23 cellular contexts compared by ENCODE assay signal in the genomic region with DNA sequence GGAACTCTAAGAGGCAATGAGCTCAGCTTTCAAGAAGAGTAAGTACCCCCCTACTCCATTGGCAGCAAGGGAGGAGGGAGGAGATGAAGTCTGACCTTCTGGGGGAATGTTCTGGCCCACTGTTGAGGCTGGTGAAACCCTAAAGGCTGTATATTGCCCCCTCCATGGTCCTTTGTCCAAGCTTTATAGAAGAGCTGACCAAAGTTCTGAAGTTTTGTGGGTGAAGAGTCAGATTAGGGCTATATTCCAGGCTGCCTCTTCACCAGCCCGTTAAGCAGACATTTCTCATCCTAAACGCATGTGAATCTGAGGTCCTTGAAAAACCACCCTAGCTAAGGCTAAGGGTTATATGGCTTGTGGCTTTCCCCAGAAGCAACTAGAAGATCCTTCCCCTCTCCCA. TPM values are rescaled to one million over a fixed set of nuclear protein-coding genes. Genes with fewer than 3 reads are reported as not detected.
A peak's percentile ranks its signal among the peaks of the same experiment; 100 is the strongest.
DNase-seq lines count a peak whose midpoint lies in the region; ATAC-seq, FAIRE-seq and TF ChIP-seq lines count a peak whose summit lies in the region.
"Had no signal": no experiment of that assay in that cellular context is flagged by ENCODE, and none has a peak within 500 bp of the region (broad histone marks: within the 10 kb centered on the region; RNA-seq: fewer than 3 reads in every experiment).

No MANE protein-coding gene starts in this region.

- H3K4me2 ChIP-seq in A549, result no peak overlapping the region

- CTCF ChIA-PET in A549 (lab: Yijun Ruan, JAX), result interaction anchor here (1.0 kb wide), 1 partner anchor 15 kb away, joined by 3 read pairs; no protein-coding TSS in a partner anchor

- H3K36me3 Mint-ChIP-seq in type B pancreatic cell, result no peaks in the 10 kb centered on the region
- H3K36me3 Mint-ChIP-seq: IgD-negative memory B cell had no signal

- no peak overlapping the region for H3K27ac Mint-ChIP-seq in type B pancreatic cell
- H3K27ac Mint-ChIP-seq: CD4-positive, alpha-beta T cell; IgD-negative memory B cell had no signal

- TF ChIP-seq RAD21 in A549 (conservative IDR thresholded peaks at IDR 0.05 in 1 of 2, IDR thresholded peaks at IDR 0.05 in 1 of 2) (no peak), Ishikawa (IDR thresholded peaks at IDR 0.05; ENCODE audit: low read depth) (no peak)

- FAIRE-seq in A549 (lab: Jason Lieb, UNC), result no peak
- FAIRE-seq: D721Med, GM19239, HepG2 had no signal

- TF ChIP-seq POLR2A in A549 (IDR thresholded peaks at IDR 0.05; ENCODE audit: low read length), result no peak

- no peaks in the 10 kb centered on the region for H3K4me1 Mint-ChIP-seq in type B pancreatic cell (ENCODE audit: unreplicated experiment)
- H3K4me1 Mint-ChIP-seq: IgD-negative memory B cell had no signal

- H3K27me3 Mint-ChIP-seq in type B pancreatic cell, result peaks cover 92% of the 10 kb centered on the region

- TF ChIP-seq EP300 in A549 (IDR thresholded peaks at IDR 0.05), result no peak
- TF ChIP-seq EP300 in Ishikawa (IDR thresholded peaks at IDR 0.05; ENCODE audit: borderline replicate concordance), result no peak

- H3K27me3 ChIP-seq in foreskin keratinocyte, result peaks cover 72% of the 10 kb centered on the region

- H3K4me1 ChIP-seq in A549, result no peaks in the 10 kb centered on the region
- H3K4me1 ChIP-seq in foreskin keratinocyte, result no peaks in the 10 kb centered on the region
- H3K4me1 ChIP-seq: Caco-2, HAP-1 had no signal

- DNase-seq in A549 (ENCODE audit: low read depth in 1 of 2, low spot score in 1 of 2) (no peak), EH (ENCODE audit: low read depth) (peak; percentile 4), foreskin keratinocyte (no peak), type B pancreatic cell (ENCODE audit: extremely low spot score, unreplicated experiment) (no peak)
- DNase-seq in stimulated activated naive CD4-positive, alpha-beta T cell (lab: John Stamatoyannopoulos, UW), result no peak
- DNase-seq: AML-193; Caco-2; CD4-positive, alpha-beta T cell; GF-D8; Kasumi-1; KG1 had no signal

- TF ChIP-seq CTCF in A549 (IDR thresholded peaks at IDR 0.05) (no peak), foreskin keratinocyte (conservative IDR thresholded peaks at IDR 0.05) (no peak), type B pancreatic cell (conservative IDR thresholded peaks at IDR 0.05) (no peak)

- H3K9me3 ChIP-seq in A549, result no peaks in the 10 kb centered on the region
- H3K9me3 ChIP-seq: Caco-2, HAP-1 had no signal

- POLR2A ChIA-PET in A549 (lab: Yijun Ruan, JAX), result no interaction called here

- H3K4me3 Mint-ChIP-seq in type B pancreatic cell, result no peak overlapping the region
- H3K4me3 Mint-ChIP-seq: CD4-positive, alpha-beta T cell; IgD-negative memory B cell had no signal

- no peaks in the 10 kb centered on the region for H3K9me3 Mint-ChIP-seq in type B pancreatic cell
- H3K9me3 Mint-ChIP-seq: CD4-positive, alpha-beta T cell had no signal

- 0% methylated on average over 2 of the region's 2 CpGs for WGBS in A549 (ENCODE audit: missing lambda C conversion rate)

- ATAC-seq in A549 (no peak), foreskin keratinocyte (peak; percentile 21), HG03439 (IDR thresholded peaks at IDR 0.05; ENCODE audit: unreplicated experiment) (no peak), HG02588 (IDR thresholded peaks at IDR 0.05; ENCODE audit: unreplicated experiment) (no peak)
- ATAC-seq: HepG2 had no signal

- no peak overlapping the region for H3K4me3 ChIP-seq in A549
- H3K4me3 ChIP-seq: HAP-1 had no signal

- H3K27ac ChIP-seq in A549 (no peak overlapping the region), foreskin keratinocyte (no peak overlapping the region)
- H3K27ac ChIP-seq: 22Rv1, C4-2B had no signal

TF ChIP-seq in A549, 52 proteins besides CTCF, POLR2A, EP300 and RAD21:
- TF ChIP-seq, protein P1, sequence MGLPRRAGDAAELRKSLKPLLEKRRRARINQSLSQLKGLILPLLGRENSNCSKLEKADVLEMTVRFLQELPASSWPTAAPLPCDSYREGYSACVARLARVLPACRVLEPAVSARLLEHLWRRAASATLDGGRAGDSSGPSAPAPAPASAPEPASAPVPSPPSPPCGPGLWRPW (IDR thresholded peaks at IDR 0.05), result no peak
- TF ChIP-seq, protein P2, sequence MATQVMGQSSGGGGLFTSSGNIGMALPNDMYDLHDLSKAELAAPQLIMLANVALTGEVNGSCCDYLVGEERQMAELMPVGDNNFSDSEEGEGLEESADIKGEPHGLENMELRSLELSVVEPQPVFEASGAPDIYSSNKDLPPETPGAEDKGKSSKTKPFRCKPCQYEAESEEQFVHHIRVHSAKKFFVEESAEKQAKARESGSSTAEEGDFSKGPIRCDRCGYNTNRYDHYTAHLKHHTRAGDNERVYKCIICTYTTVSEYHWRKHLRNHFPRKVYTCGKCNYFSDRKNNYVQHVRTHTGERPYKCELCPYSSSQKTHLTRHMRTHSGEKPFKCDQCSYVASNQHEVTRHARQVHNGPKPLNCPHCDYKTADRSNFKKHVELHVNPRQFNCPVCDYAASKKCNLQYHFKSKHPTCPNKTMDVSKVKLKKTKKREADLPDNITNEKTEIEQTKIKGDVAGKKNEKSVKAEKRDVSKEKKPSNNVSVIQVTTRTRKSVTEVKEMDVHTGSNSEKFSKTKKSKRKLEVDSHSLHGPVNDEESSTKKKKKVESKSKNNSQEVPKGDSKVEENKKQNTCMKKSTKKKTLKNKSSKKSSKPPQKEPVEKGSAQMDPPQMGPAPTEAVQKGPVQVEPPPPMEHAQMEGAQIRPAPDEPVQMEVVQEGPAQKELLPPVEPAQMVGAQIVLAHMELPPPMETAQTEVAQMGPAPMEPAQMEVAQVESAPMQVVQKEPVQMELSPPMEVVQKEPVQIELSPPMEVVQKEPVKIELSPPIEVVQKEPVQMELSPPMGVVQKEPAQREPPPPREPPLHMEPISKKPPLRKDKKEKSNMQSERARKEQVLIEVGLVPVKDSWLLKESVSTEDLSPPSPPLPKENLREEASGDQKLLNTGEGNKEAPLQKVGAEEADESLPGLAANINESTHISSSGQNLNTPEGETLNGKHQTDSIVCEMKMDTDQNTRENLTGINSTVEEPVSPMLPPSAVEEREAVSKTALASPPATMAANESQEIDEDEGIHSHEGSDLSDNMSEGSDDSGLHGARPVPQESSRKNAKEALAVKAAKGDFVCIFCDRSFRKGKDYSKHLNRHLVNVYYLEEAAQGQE (IDR thresholded peaks at IDR 0.05), result peak; percentile 49; the same call in 1 of the 2 replicates

TF ChIP-seq in Ishikawa, 13 proteins besides CTCF, POLR2A, EP300 and RAD21:
- TF ChIP-seq MAX (IDR thresholded peaks at IDR 0.05) (no peak), FOXM1 (IDR thresholded peaks at IDR 0.05; ENCODE audit: borderline replicate concordance, low read depth) (no peak), TAF1 (IDR thresholded peaks at IDR 0.05; ENCODE audit: low read depth) (no peak), EGR1 (IDR thresholded peaks at IDR 0.05) (no peak), CREB1 (IDR thresholded peaks at IDR 0.05; ENCODE audit: low read depth) (no peak), TEAD4 (IDR thresholded peaks at IDR 0.05) (no peak), YY1 (IDR thresholded peaks at IDR 0.05; ENCODE audit: low read depth) (no peak)
- TF ChIP-seq, protein P2 (IDR thresholded peaks at IDR 0.05; ENCODE audit: low read depth), result peak; percentile 62; the same call in 1 of the 2 replicates

RNA-seq across cellular contexts. Expression of gene C1orf94, which starts 1.4 kb away (rescaled TPM):
- polyA plus RNA-seq in A549 (2011; rRNA removed), result not detected in 2 replicates
- polyA plus RNA-seq in A549 (2012; cell fraction: cytosol; rRNA removed), result not detected in 2 replicates
- not detected in 2 replicates for polyA plus RNA-seq in A549 (2012; cell fraction: nucleus; rRNA removed)
- polyA plus RNA-seq in A549 (2017; fragmentation: RNase III; extraction: RNeasy Plus Mini Kit Qiagen cat#74134 plus additional on column Dnase treatment), result not detected in 3 replicates
- polyA minus RNA-seq in A549 (2011; rRNA and poly(A)+ RNA removed), result not detected in 2 replicates
- total RNA-seq in foreskin keratinocyte, result not detected in 2 replicates
- not detected in 2 replicates for polyA plus RNA-seq in foreskin keratinocyte
- total RNA-seq in type B pancreatic cell (ENCODE audit: low replicate concordance), result not detected in 2 replicates
- total RNA-seq: Caco-2; CD4-positive, alpha-beta T cell; H4; HepG2 had no signal
- polyA plus RNA-seq: BJ, HepG2, IgD-negative memory B cell had no signal

RNA-seq across cellular contexts. Expression of gene CSMD2, which starts 13.0 kb away (rescaled TPM):
- not detected in 2 replicates for polyA plus RNA-seq in A549 (2011; rRNA removed)
- polyA plus RNA-seq in A549 (2012; cell fraction: cytosol; rRNA removed), result not detected in 2 replicates
- polyA plus RNA-seq in A549 (2012; cell fraction: nucleus; rRNA removed), result not detected in 2 replicates
- not detected in 3 replicates for polyA plus RNA-seq in A549 (2017; fragmentation: RNase III; extraction: RNeasy Plus Mini Kit Qiagen cat#74134 plus additional on column Dnase treatment)
- polyA minus RNA-seq in A549 (2011; rRNA and poly(A)+ RNA removed), result not detected in 2 replicates
- total RNA-seq in foreskin keratinocyte, result 1.9 and 3.5 TPM in 2 replicates
- polyA plus RNA-seq in foreskin keratinocyte, result 1.1 and 1.4 TPM in 2 replicates
- total RNA-seq in type B pancreatic cell (ENCODE audit: low replicate concordance), result 0.48 and 1.8 TPM in 2 replicates
- total RNA-seq: Caco-2; CD4-positive, alpha-beta T cell; H4; HepG2 had no signal
- polyA plus RNA-seq: HepG2, IgD-negative memory B cell had no signal
